24 cellular contexts compared by ENCODE assay signal in the genomic region with DNA sequence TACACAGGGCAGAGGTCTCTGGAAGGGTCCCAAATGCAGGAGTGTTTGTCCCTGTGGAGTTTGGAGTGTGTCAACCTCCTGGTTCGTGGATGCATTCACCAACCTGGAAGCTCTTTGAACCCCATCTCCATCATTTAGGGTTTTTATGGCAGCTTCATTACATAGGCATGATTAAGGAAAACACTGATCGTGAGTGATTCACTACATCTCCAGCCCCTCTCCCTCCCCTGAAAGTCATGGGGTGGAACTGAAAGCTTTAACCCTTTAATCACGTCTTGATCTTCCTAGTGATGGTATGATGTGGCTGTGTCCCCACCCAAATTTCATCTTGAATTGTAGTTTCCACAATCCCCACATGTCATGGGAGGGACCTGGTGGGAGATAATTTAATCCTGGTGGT. TPM values are rescaled to one million over a fixed set of nuclear protein-coding genes. Genes with fewer than 3 reads are reported as not detected.
DNase-seq lines count a peak whose midpoint lies in the region; ATAC-seq, FAIRE-seq and TF ChIP-seq lines count a peak whose summit lies in the region.
"Had no signal": no experiment of that assay in that cellular context is flagged by ENCODE, and none has a peak within 500 bp of the region (broad histone marks: within the 10 kb centered on the region; RNA-seq: fewer than 3 reads in every experiment).

No MANE protein-coding gene starts in this region.

- no peaks in the 10 kb centered on the region for H3K9me3 Mint-ChIP-seq in activated T-helper 17 cell treated with anti-CD3 and anti-CD28 coated beads, Interleukin-2, amount 50 U/mL, for 72 hours
- no peaks in the 10 kb centered on the region for H3K9me3 Mint-ChIP-seq in natural killer cell
- H3K9me3 Mint-ChIP-seq: activated naive CD8-positive, alpha-beta T cell treated with anti-CD3 and anti-CD28 coated beads, Interleukin-2, amount 10 ng/mL, durations not matched to agents 7 days and 5 days; neural crest cell had no signal

- 17% methylated on average over 3 of the region's 3 CpGs for WGBS in GM23248 (ENCODE audit: low coverage in 1 of 2, low lambda C conversion rate in 2 of 2, missing lambda C conversion rate in 2 of 2), 2 experiments
- WGBS in testis, 2 donors, result 57 to 60% methylated on average over 3 of the region's 3 CpGs

- TF ChIP-seq CTCF in natural killer cell (IDR thresholded peaks at IDR 0.05) (no peak), testis (IDR thresholded peaks at IDR 0.05) (no peak)

- intact Hi-C loops in natural killer cell (cut with micrococcal nuclease) (no loop called here), testis (cut with DNase I; ENCODE audit: low total_unique reads) (loop anchor here (5.0 to 10.0 kb wide), 2 partner anchors 212 to 309 kb away; a partner anchor contains a TSS)

- DNase-seq in GM23248 (peak; percentile 19), natural killer cell (no peak), testis (no peak), RCC 7860 (ENCODE audit: low spot score) (no peak), AG08395 (ENCODE audit: low spot score) (no peak)
- DNase-seq in stimulated activated CD4-positive, alpha-beta T cell treated with anti-CD3 and anti-CD28 coated beads, Interleukin-12 subunit alpha, Interleukin-12 subunit beta, amount 100 ng/mL, for 4 hours, result no peak
- DNase-seq: activated CD4-positive, alpha-beta T cell treated with anti-CD3 and anti-CD28 coated beads for 48 hours; activated naive CD8-positive, alpha-beta T cell treated with anti-CD3 and anti-CD28 coated beads, Interleukin-2, amount 10 ng/mL, durations not matched to agents 7 days and 5 days; effector memory CD4-positive, alpha-beta T cell; EL; NCI-H1105 treated with DMSO at 0.1 percent for 48 hours; NCI-H2081; NCI-H446; PC-3; stimulated activated CD4-positive, alpha-beta T cell treated with anti-CD3 and anti-CD28 coated beads, Interleukin-1b, Interleukin-23, amount 100 ng/mL, for 48 hours; T-helper 1 cell had no signal

- no peaks in the 10 kb centered on the region for H3K9me2 ChIP-seq in GM23248 (ENCODE audit: insufficient read depth)

- no peak overlapping the region for H2AFZ ChIP-seq in GM23248
- H2AFZ ChIP-seq: GM23338 had no signal

- no peak for TF ChIP-seq POLR2A in testis (IDR thresholded peaks at IDR 0.05)

- ATAC-seq in activated T-helper 17 cell treated with anti-CD3 and anti-CD28 coated beads, Interleukin-2, amount 50 U/mL, for 72 hours (replicated peaks), result no peak
- no peak for ATAC-seq in natural killer cell
- ATAC-seq in HG03342 (IDR thresholded peaks at IDR 0.05; ENCODE audit: unreplicated experiment), result no peak
- ATAC-seq: PC-3 had no signal

- H3K36me3 Mint-ChIP-seq in activated T-helper 17 cell treated with anti-CD3 and anti-CD28 coated beads, Interleukin-2, amount 50 U/mL, for 72 hours (ENCODE audit: low read depth), result no peaks in the 10 kb centered on the region
- H3K36me3 Mint-ChIP-seq in natural killer cell, result no peaks in the 10 kb centered on the region
- H3K36me3 Mint-ChIP-seq: activated naive CD8-positive, alpha-beta T cell treated with anti-CD3 and anti-CD28 coated beads, Interleukin-2, amount 10 ng/mL, durations not matched to agents 7 days and 5 days had no signal

- no peaks in the 10 kb centered on the region for H3K27me3 Mint-ChIP-seq in activated T-helper 17 cell treated with anti-CD3 and anti-CD28 coated beads, Interleukin-2, amount 50 U/mL, for 72 hours
- no peaks in the 10 kb centered on the region for H3K27me3 Mint-ChIP-seq in natural killer cell (ENCODE audit: low read depth in 2 of 2)

- no peaks in the 10 kb centered on the region for H3K79me2 ChIP-seq in GM23248 (ENCODE audit: insufficient read depth)

- peaks cover 5% of the 10 kb centered on the region for H3F3A ChIP-seq in GM23248 (ENCODE audit: insufficient read depth)

- in situ Hi-C loops in GM23248 (cut with MboI), result no loop called here

- H3K4me3 ChIP-seq in GM23248 (no peak overlapping the region), testis (no peak overlapping the region)
- H3K4me3 ChIP-seq: GM23338 had no signal

- H3K27me3 ChIP-seq in GM23248 (replicated peaks; ENCODE audit: insufficient read depth) (no peaks in the 10 kb centered on the region), testis (no peaks in the 10 kb centered on the region)

- no peak overlapping the region for H3K27ac ChIP-seq in GM23248
- peak overlapping the region; percentile 64 to 68 for H3K27ac ChIP-seq in testis
- H3K27ac ChIP-seq: C4-2B, HL-60 had no signal

- no peak overlapping the region for H3K4me2 ChIP-seq in GM23248 (ENCODE audit: unreplicated experiment)
- H3K4me2 ChIP-seq: GM23338 had no signal

- H3K9me3 ChIP-seq in GM23248 (ENCODE audit: low read depth) (no peaks in the 10 kb centered on the region), testis (no peaks in the 10 kb centered on the region)

- H3K27ac Mint-ChIP-seq in activated T-helper 17 cell treated with anti-CD3 and anti-CD28 coated beads, Interleukin-2, amount 50 U/mL, for 72 hours, result peak overlapping the region; percentile 57
- H3K27ac Mint-ChIP-seq in natural killer cell, result peak overlapping the region; percentile 80 to 91
- H3K27ac Mint-ChIP-seq: activated naive CD8-positive, alpha-beta T cell treated with anti-CD3 and anti-CD28 coated beads, Interleukin-2, amount 10 ng/mL, durations not matched to agents 7 days and 5 days; activated T-helper 1 cell treated with anti-CD3 and anti-CD28 coated beads, Interleukin-12 subunit alpha, Interleukin-12 subunit beta, Interleukin-2, Interleukin-4 antibody, amounts not matched to agents 30 ng/mL and 10 ng/mL and 1 ng/mL, durations not matched to agents 14 hours and 24 hours and 36 hours; GM23338; progenitor cell of endocrine pancreas had no signal

- no peak overlapping the region for H3K4me3 Mint-ChIP-seq in activated T-helper 17 cell treated with anti-CD3 and anti-CD28 coated beads, Interleukin-2, amount 50 U/mL, for 72 hours
- H3K4me3 Mint-ChIP-seq in natural killer cell, result peak overlapping the region; percentile 18
- H3K4me3 Mint-ChIP-seq: activated naive CD8-positive, alpha-beta T cell treated with anti-CD3 and anti-CD28 coated beads, Interleukin-2, amount 10 ng/mL, durations not matched to agents 7 days and 5 days; activated T-helper 1 cell treated with anti-CD3 and anti-CD28 coated beads, Interleukin-12 subunit alpha, Interleukin-12 subunit beta, Interleukin-2, Interleukin-4 antibody, amounts not matched to agents 30 ng/mL and 10 ng/mL and 1 ng/mL, durations not matched to agents 14 hours and 24 hours and 36 hours; GM23338; neural crest cell had no signal

- no peak for FAIRE-seq in RCC 7860 (lab: Jason Lieb, UNC)

- H3K4me1 ChIP-seq in GM23248 (ENCODE audit: insufficient read depth), result peaks cover 12% of the 10 kb centered on the region
- H3K4me1 ChIP-seq in testis, result peaks cover 12% of the 10 kb centered on the region

- no peaks in the 10 kb centered on the region for H4K20me1 ChIP-seq in GM23248 (ENCODE audit: insufficient read depth)

- H3K36me3 ChIP-seq in GM23248 (ENCODE audit: low read depth) (no peaks in the 10 kb centered on the region), testis (ENCODE audit: low read depth, missing control alignments) (no peaks in the 10 kb centered on the region)

- no peak overlapping the region for H3K9ac ChIP-seq in GM23248

- peaks cover 5% of the 10 kb centered on the region for H3K4me1 Mint-ChIP-seq in activated T-helper 17 cell treated with anti-CD3 and anti-CD28 coated beads, Interleukin-2, amount 50 U/mL, for 72 hours
- H3K4me1 Mint-ChIP-seq in natural killer cell, result peaks cover 8 to 11% of the 10 kb centered on the region in 2 donors

RNA-seq across cellular contexts. Expression of a gene that starts 19.8 kb away (rescaled TPM):
- total RNA-seq in GM23248 (2014; rRNA removed; shearing (Covaris generic)), result 16.0 and 39.5 TPM in 2 replicates
- 4.6 and 5.1 TPM in 2 replicates for polyA plus RNA-seq in GM23248 (2016; fragmentation: Nextera tagmentation; extraction: Ambion mirVana)
- total RNA-seq in activated T-helper 17 cell treated with anti-CD3 and anti-CD28 coated beads, Interleukin-2, amount 50 U/mL, for 72 hours, result 100 to 1,000 TPM; 125 to 142 TPM
- total RNA-seq in natural killer cell, result 10 to 100 TPM; 24.4 to 47.6 (median 27.3) TPM
- total RNA-seq in testis, result 10 to 100 TPM; 42.0 to 46.6 TPM
- 25.0 TPM for polyA plus RNA-seq in testis (ENCODE audit: insufficient read depth, low read depth, low replicate concordance)
